17 cellular contexts compared by ENCODE assay signal in genomic region chr2:45330617-45331016, GRCh38.
DNase-seq lines count a peak whose midpoint lies in the region; ATAC-seq, FAIRE-seq and TF ChIP-seq lines count a peak whose summit lies in the region.
"Had no signal": no experiment of that assay in that cellular context is flagged by ENCODE, and none has a peak within 500 bp of the region (broad histone marks: within the 10 kb centered on the region; RNA-seq: fewer than 3 reads in every experiment).

No MANE protein-coding gene starts in this region.

- peaks cover 4% of the 10 kb centered on the region for H3K9me3 Mint-ChIP-seq in progenitor cell of endocrine pancreas (ENCODE audit: low read depth)
- H3K9me3 Mint-ChIP-seq: activated CD4-positive, alpha-beta memory T cell treated with anti-CD3 and anti-CD28 coated beads, Interleukin-2, amount 10 ng/mL, durations not matched to agents 7 days and 5 days had no signal

- H3K9ac ChIP-seq in endothelial cell of umbilical vein (replicated peaks; ENCODE audit: extremely low read depth, insufficient read depth, low read length): no peak overlapping the region

- TF ChIP-seq CTCF in endothelial cell of umbilical vein (IDR thresholded peaks at IDR 0.05; ENCODE audit: extremely low read depth in 1 of 2, insufficient read depth in 1 of 2, low read depth in 1 of 2, low read length in 2 of 2) (no peak), progenitor cell of endocrine pancreas (IDR thresholded peaks at IDR 0.05; ENCODE audit: unreplicated experiment) (no peak), coronary artery (IDR thresholded peaks at IDR 0.05) (no peak), GM13976 (IDR thresholded peaks at IDR 0.05; ENCODE audit: borderline replicate concordance, control extremely low read depth, extremely low read depth, insufficient read depth, missing control alignments) (no peak)

- H3K9me1 ChIP-seq in endothelial cell of umbilical vein (replicated peaks; ENCODE audit: control insufficient read depth, extremely low read depth, insufficient read depth, low read length): no peaks in the 10 kb centered on the region

- H3K79me2 ChIP-seq in endothelial cell of umbilical vein (ENCODE audit: control insufficient read depth, insufficient read depth, low read length): no peaks in the 10 kb centered on the region

- peaks cover 45% of the 10 kb centered on the region for H3K4me1 Mint-ChIP-seq in progenitor cell of endocrine pancreas (ENCODE audit: low read depth)
- H3K4me1 Mint-ChIP-seq: activated CD4-positive, alpha-beta memory T cell treated with anti-CD3 and anti-CD28 coated beads, Interleukin-2, amount 10 ng/mL, durations not matched to agents 7 days and 5 days; mesothelial cell of epicardium had no signal

- H3K27ac Mint-ChIP-seq in progenitor cell of endocrine pancreas: no peak overlapping the region
- H3K27ac Mint-ChIP-seq: activated CD4-positive, alpha-beta memory T cell treated with anti-CD3 and anti-CD28 coated beads, Interleukin-2, amount 10 ng/mL, durations not matched to agents 7 days and 5 days; mesothelial cell of epicardium had no signal

- H3K4me3 Mint-ChIP-seq in progenitor cell of endocrine pancreas (ENCODE audit: low read depth): peak overlapping the region; percentile 18
- H3K4me3 Mint-ChIP-seq: activated CD4-positive, alpha-beta memory T cell treated with anti-CD3 and anti-CD28 coated beads, Interleukin-2, amount 10 ng/mL, durations not matched to agents 7 days and 5 days; mesothelial cell of epicardium had no signal

- peak; percentile 16 for DNase-seq in DMS153 (lab: John Stamatoyannopoulos, UW)
- no peak for DNase-seq in DMS153 treated with DMSO at 0.1 percent for 48 hours (lab: John Stamatoyannopoulos, UW; ENCODE audit: unreplicated experiment)
- DNase-seq in NCI-H2196 treated with DMSO at 0.1 percent for 48 hours (lab: John Stamatoyannopoulos, UW; ENCODE audit: unreplicated experiment): peak; percentile 71
- peak; percentile 64 for DNase-seq in endothelial cell of umbilical vein (ENCODE audit: low read depth, low spot score)
- no peak for DNase-seq in progenitor cell of endocrine pancreas (ENCODE audit: low spot score, unreplicated experiment)
- DNase-seq in coronary artery (ENCODE audit: low spot score): no peak
- DNase-seq in GM13976 (ENCODE audit: low spot score): no peak
- DNase-seq: activated CD4-positive, alpha-beta memory T cell treated with anti-CD3 and anti-CD28 coated beads, Interleukin-2, amount 10 ng/mL, durations not matched to agents 7 days and 5 days; activated effector memory CD4-positive, alpha-beta T cell treated with Interleukin-2 at 50 U/mL for 16 hours; GOT3; NCI-H345; occipital lobe; T-helper 9 cell; thyroid gland had no signal

- in situ Hi-C loops in GM13976 (cut with MboI; ENCODE audit: low sequenced_read_pairs, unreplicated experiment): no loop called here

- intact Hi-C loops in endothelial cell of umbilical vein (cut with micrococcal nuclease): loop anchor here (2.0 kb wide), 1 partner anchor 22 kb away; no protein-coding TSS in a partner anchor

- BruUV-seq in endothelial cell of umbilical vein (replicated peaks; lab: Mats Ljungman, UMichigan): no TSS peak

- H2AFZ ChIP-seq in endothelial cell of umbilical vein (ENCODE audit: low read depth, low read length): no peak overlapping the region

- CTCF ChIA-PET in endothelial cell of umbilical vein (lab: Charles Lee): interaction anchor here (0.7 to 3.0 kb wide), 15 partner anchors 9 to 349 kb away, joined by 3 to 18 read pairs (median 4); no protein-coding TSS in a partner anchor

- TF ChIP-seq POLR2A in endothelial cell of umbilical vein (IDR thresholded peaks at IDR 0.05; ENCODE audit: low read depth, low read length): no peak

- H3K27me3 ChIP-seq in endothelial cell of umbilical vein (ENCODE audit: control insufficient read depth in 2 of 2, insufficient read depth in 2 of 2, low read length in 2 of 2): no peaks in the 10 kb centered on the region
- H3K27me3 ChIP-seq: thyroid gland had no signal

- H3K4me3 ChIP-seq in endothelial cell of umbilical vein (replicated peaks in 1 of 3; ENCODE audit: insufficient read depth in 1 of 3, low read depth in 1 of 3, low read length in 3 of 3) (no peak overlapping the region), coronary artery (no peak overlapping the region)
- H3K4me3 ChIP-seq: thyroid gland had no signal

- ATAC-seq in GM19455 (IDR thresholded peaks at IDR 0.05; ENCODE audit: unreplicated experiment): no peak

- peaks cover 10% of the 10 kb centered on the region for H3K4me1 ChIP-seq in endothelial cell of umbilical vein (ENCODE audit: control insufficient read depth, extremely low read depth, insufficient read depth, low read length)
- H3K4me1 ChIP-seq: thyroid gland had no signal

- no peak overlapping the region for H3K4me2 ChIP-seq in endothelial cell of umbilical vein (ENCODE audit: insufficient read depth, low read length)

- H4K20me1 ChIP-seq in endothelial cell of umbilical vein (replicated peaks; ENCODE audit: control insufficient read depth, extremely low read depth, insufficient read depth, low read length): no peaks in the 10 kb centered on the region

- H3K9me3 ChIP-seq in endothelial cell of umbilical vein (replicated peaks; ENCODE audit: control insufficient read depth, insufficient read depth, low read length): no peaks in the 10 kb centered on the region
- H3K9me3 ChIP-seq: thyroid gland had no signal

- POLR2A ChIA-PET in endothelial cell of umbilical vein (lab: Charles Lee): no interaction called here

- H3K27me3 Mint-ChIP-seq in progenitor cell of endocrine pancreas: peaks cover 13% of the 10 kb centered on the region

- H3K36me3 Mint-ChIP-seq in progenitor cell of endocrine pancreas (ENCODE audit: insufficient read depth): no peaks in the 10 kb centered on the region
- H3K36me3 Mint-ChIP-seq: mesothelial cell of epicardium had no signal

- H3K36me3 ChIP-seq in endothelial cell of umbilical vein (ENCODE audit: control insufficient read depth in 2 of 2, extremely low read depth in 1 of 2, insufficient read depth in 2 of 2, low read length in 2 of 2): no peaks in the 10 kb centered on the region
- H3K36me3 ChIP-seq: thyroid gland had no signal

- dilution Hi-C loops in endothelial cell of umbilical vein (cut with MboI; ENCODE audit: extremely low pct_ligation_motif_present, low sequenced_read_pairs): no loop called here

- FAIRE-seq in endothelial cell of umbilical vein (lab: Jason Lieb, UNC): peak; percentile 81
- FAIRE-seq: GM12892 had no signal

- H3K27ac ChIP-seq in endothelial cell of umbilical vein (ENCODE audit: insufficient read depth, low read depth, low read length): no peak overlapping the region
- H3K27ac ChIP-seq in coronary artery: no peak overlapping the region
- H3K27ac ChIP-seq: thyroid gland had no signal

TF ChIP-seq in endothelial cell of umbilical vein, 7 proteins besides CTCF, POLR2A, EP300 and RAD21:
- TF ChIP-seq GATA2 (IDR thresholded peaks at IDR 0.05; ENCODE audit: insufficient read depth, insufficient read length, low read depth, low read length) (no peak), MYC (IDR thresholded peaks at IDR 0.05; ENCODE audit: low read depth, low read length) (no peak), EZH2 (IDR thresholded peaks at IDR 0.05; ENCODE audit: borderline replicate concordance, low read depth, low read length, severe bottlenecking) (no peak), JUN (IDR thresholded peaks at IDR 0.05; ENCODE audit: borderline replicate concordance, insufficient read depth, insufficient read length, low read depth) (peak; percentile 39), POLR2AphosphoS5 (IDR thresholded peaks at IDR 0.05; ENCODE audit: insufficient read depth, low read depth, low read length) (peak; percentile 25), FOS (IDR thresholded peaks at IDR 0.05; ENCODE audit: borderline replicate concordance, insufficient read depth, low read length) (peak; percentile 50)
- TF ChIP-seq, protein P1, sequence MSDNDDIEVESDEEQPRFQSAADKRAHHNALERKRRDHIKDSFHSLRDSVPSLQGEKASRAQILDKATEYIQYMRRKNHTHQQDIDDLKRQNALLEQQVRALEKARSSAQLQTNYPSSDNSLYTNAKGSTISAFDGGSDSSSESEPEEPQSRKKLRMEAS (IDR thresholded peaks at IDR 0.05; ENCODE audit: insufficient read depth, insufficient read length): no peak

Comparison
In these comparisons a context has a peak if more than half of its experiments do, and no peak if none do; other contexts are left out.
1. DNase-seq: peak in DMS153 (single experiment), NCI-H2196 treated with DMSO at 0.1 percent for 48 hours (single experiment) and endothelial cell of umbilical vein (single experiment); none in DMS153 treated with DMSO at 0.1 percent for 48 hours (single experiment), progenitor cell of endocrine pancreas (single experiment), coronary artery (single experiment) and GM13976 (single experiment).